In the genomic region with DNA sequence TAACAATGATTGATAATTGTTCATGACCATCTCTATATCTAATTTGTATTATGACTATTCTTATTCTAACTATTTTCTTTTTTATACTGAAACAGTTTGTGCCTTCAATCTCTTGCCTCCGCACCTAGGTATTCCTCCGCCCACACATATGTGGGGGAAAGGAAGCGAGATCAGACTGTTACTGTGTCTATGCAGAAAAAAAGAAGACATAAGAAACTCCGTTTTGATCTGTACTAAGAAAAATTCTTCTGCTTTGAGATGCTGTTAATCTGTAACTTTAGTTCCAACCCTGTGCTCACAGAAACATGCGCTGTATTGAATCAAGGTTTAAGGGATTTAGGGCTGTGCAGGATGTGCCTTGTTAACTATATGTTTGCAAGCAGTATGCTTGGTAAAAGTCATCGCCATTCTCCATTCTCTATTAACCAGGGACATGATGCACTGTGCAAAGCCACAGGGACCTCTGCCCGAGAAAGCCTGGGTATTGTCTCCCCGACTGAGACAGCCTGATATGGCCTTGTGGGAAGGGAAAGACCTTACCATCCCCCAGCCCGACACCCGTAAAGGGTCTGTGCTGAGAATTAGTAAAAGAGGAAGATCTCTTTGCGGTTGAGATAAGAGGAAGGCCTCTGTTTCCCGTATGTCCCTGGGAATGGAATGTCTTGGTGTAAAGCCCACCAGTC, we compare ENCODE assay signal across 9 cellular contexts. TPM values are rescaled to one million over a fixed set of nuclear protein-coding genes. Genes with fewer than 3 reads are reported as not detected.
DNase-seq lines count a peak whose midpoint lies in the region; ATAC-seq and TF ChIP-seq lines count a peak whose summit lies in the region.
"Had no signal": no experiment of that assay in that cellular context is flagged by ENCODE, and none has a peak within 500 bp of the region (broad histone marks: within the 10 kb centered on the region; RNA-seq: fewer than 3 reads in every experiment).

No MANE protein-coding gene starts in this region.

- H3K36me3 Mint-ChIP-seq in activated naive CD4-positive, alpha-beta T cell treated with anti-CD3 and anti-CD28 coated beads, Interleukin-2, amount 10 ng/mL, durations not matched to agents 7 days and 5 days = peaks cover 9% of the 10 kb centered on the region

- H3K4me1 Mint-ChIP-seq in activated naive CD4-positive, alpha-beta T cell treated with anti-CD3 and anti-CD28 coated beads, Interleukin-2, amount 10 ng/mL, durations not matched to agents 7 days and 5 days = peaks cover 51% of the 10 kb centered on the region

- peak overlapping the region; percentile 93 for H3K27ac Mint-ChIP-seq in activated naive CD4-positive, alpha-beta T cell treated with anti-CD3 and anti-CD28 coated beads, Interleukin-2, amount 10 ng/mL, durations not matched to agents 7 days and 5 days

- H3K9me3 Mint-ChIP-seq in activated naive CD4-positive, alpha-beta T cell treated with anti-CD3 and anti-CD28 coated beads, Interleukin-2, amount 10 ng/mL, durations not matched to agents 7 days and 5 days = no peaks in the 10 kb centered on the region

- H3K36me3 ChIP-seq in Karpas-422 (ENCODE audit: insufficient read depth, low read length) (peaks cover 6% of the 10 kb centered on the region; the same call in 1 of the 2 replicates), mucosa of descending colon (ENCODE audit: low read depth) (no peaks in the 10 kb centered on the region)

- H3K4me3 ChIP-seq in Karpas-422 (ENCODE audit: low read length) = no peak overlapping the region
- no peak overlapping the region for H3K4me3 ChIP-seq in mucosa of descending colon

- H3K4me1 ChIP-seq in Karpas-422 (ENCODE audit: low read length) = peaks cover 24% of the 10 kb centered on the region
- peaks cover 20% of the 10 kb centered on the region for H3K4me1 ChIP-seq in mucosa of descending colon (ENCODE audit: low read depth)

- H3K9me3 ChIP-seq in Karpas-422 (ENCODE audit: low read length) = no peaks in the 10 kb centered on the region
- no peaks in the 10 kb centered on the region for H3K9me3 ChIP-seq in mucosa of descending colon

- 0 out of 2 replicates have a peak, but pooled peaks cover 6% of the 10 kb centered on the region for H4K20me1 ChIP-seq in Karpas-422 (ENCODE audit: insufficient read depth, low read depth, low read length)

- H3K4me3 Mint-ChIP-seq in activated naive CD4-positive, alpha-beta T cell treated with anti-CD3 and anti-CD28 coated beads, Interleukin-2, amount 10 ng/mL, durations not matched to agents 7 days and 5 days = peak overlapping the region; percentile 62

- peak; percentile 62 for DNase-seq in CD1c-positive myeloid dendritic cell (ENCODE audit: extremely low spot score)
- no peak for DNase-seq in Karpas-422
- DNase-seq in activated naive CD4-positive, alpha-beta T cell treated with anti-CD3 and anti-CD28 coated beads, Interleukin-2, amount 10 ng/mL, durations not matched to agents 7 days and 5 days = no peak
- DNase-seq in mucosa of descending colon = peak in 2 of 3 donors; percentile 17 to 29
- no peak for DNase-seq in EL
- DNase-seq in DMS79 treated with DMSO at 0.1 percent for 48 hours (lab: John Stamatoyannopoulos, UW) = no peak

- no peaks in the 10 kb centered on the region for H3K27me3 Mint-ChIP-seq in activated naive CD4-positive, alpha-beta T cell treated with anti-CD3 and anti-CD28 coated beads, Interleukin-2, amount 10 ng/mL, durations not matched to agents 7 days and 5 days

- ATAC-seq in mucosa of descending colon (no peak), GM21619 (IDR thresholded peaks at IDR 0.05; ENCODE audit: unreplicated experiment) (no peak), HG03175 (IDR thresholded peaks at IDR 0.05; ENCODE audit: unreplicated experiment) (no peak)
- ATAC-seq: Right ventricle myocardium inferior had no signal

- peaks cover 22% of the 10 kb centered on the region for H3K79me2 ChIP-seq in Karpas-422 (ENCODE audit: low read length)

- no peaks in the 10 kb centered on the region for H3K9me2 ChIP-seq in Karpas-422 (replicated peaks; ENCODE audit: insufficient read depth, low read length)

- H3K4me2 ChIP-seq in Karpas-422 (ENCODE audit: low read depth, low read length, poor library complexity, severe bottlenecking) = peak overlapping the region; percentile 32

- intact Hi-C loops in mucosa of descending colon (cut with DNase I, micrococcal nuclease) = no loop called here

- no peak overlapping the region for H2AFZ ChIP-seq in Karpas-422 (ENCODE audit: low read length)

- CTCF ChIA-PET in activated naive CD4-positive, alpha-beta T cell treated with anti-CD3 and anti-CD28 coated beads, Interleukin-2, amount 10 ng/mL, durations not matched to agents 7 days and 5 days (lab: Charles Lee) = interaction anchor here (0.7 kb wide), 1 partner anchor 49 kb away, joined by 3 read pairs; no protein-coding TSS in a partner anchor

- H3K9ac ChIP-seq in Karpas-422 (ENCODE audit: low read length) = no peak overlapping the region

- H3K27me3 ChIP-seq in Karpas-422 (ENCODE audit: low read length) = no peaks in the 10 kb centered on the region

- H3K27ac ChIP-seq in Karpas-422 (ENCODE audit: low read length) = no peak overlapping the region

- no peak for TF ChIP-seq CTCF in mucosa of descending colon (IDR thresholded peaks at IDR 0.05)

RNA-seq across cellular contexts. Expression of a gene that starts 2.1 kb away (rescaled TPM):
- total RNA-seq in Karpas-422 (2014; rRNA removed; shearing (Covaris generic); ENCODE audit: low replicate concordance) = 39.1 and 79.0 TPM in 2 replicates
- total RNA-seq in mucosa of descending colon = 10 to 100 TPM; 60.1 to 77.4 (median 60.3) TPM

RNA-seq across cellular contexts. Expression of a gene that starts 23.9 kb away (rescaled TPM):
- 3,783 and 4,167 TPM in 2 replicates for total RNA-seq in Karpas-422 (2014; rRNA removed; shearing (Covaris generic); ENCODE audit: low replicate concordance)
- over 10,000 TPM; 10,779 to 14,350 (median 11,224) TPM for total RNA-seq in mucosa of descending colon

RNA-seq across cellular contexts. Expression of a gene that starts 35.4 kb away (rescaled TPM):
- total RNA-seq in Karpas-422 (2014; rRNA removed; shearing (Covaris generic); ENCODE audit: low replicate concordance) = 1.3 and 6.8 TPM in 2 replicates
- 100 to 1,000 TPM in 1 of 3 donors, 10 to 100 TPM in 2; 22.6 to 133 (median 36.7) TPM for total RNA-seq in mucosa of descending colon

RNA-seq across cellular contexts. Expression of a gene that starts 47.5 kb away (rescaled TPM):
- 31.7 and 49.4 TPM in 2 replicates for total RNA-seq in Karpas-422 (2014; rRNA removed; shearing (Covaris generic); ENCODE audit: low replicate concordance)
- 10 to 100 TPM; 20.9 to 24.6 (median 21.0) TPM for total RNA-seq in mucosa of descending colon

RNA-seq across cellular contexts. Expression of a gene that starts 49.6 kb away (rescaled TPM):
- total RNA-seq in Karpas-422 (2014; rRNA removed; shearing (Covaris generic); ENCODE audit: low replicate concordance) = 14.2 and 21.9 TPM in 2 replicates
- 10 to 100 TPM; 26.4 to 61.2 (median 28.5) TPM for total RNA-seq in mucosa of descending colon

Comparison
In these comparisons a context has a peak if more than half of its experiments do, and no peak if none do; other contexts are left out.
1. DNase-seq: peak in CD1c-positive myeloid dendritic cell (single experiment) and mucosa of descending colon (2 of 3); none in Karpas-422 (single experiment), activated naive CD4-positive, alpha-beta T cell treated with anti-CD3 and anti-CD28 coated beads, Interleukin-2, amount 10 ng/mL, durations not matched to agents 7 days and 5 days (single experiment), EL (single experiment) and DMS79 treated with DMSO at 0.1 percent for 48 hours (single experiment).